ENCODE assay signal across 1 cellular context in genomic region chr11:44579172-44579804, GRCh38.
TF ChIP-seq lines count a peak whose summit lies in the region.

No MANE protein-coding gene starts in this region.

TF ChIP-seq in SK-N-SH, 30 proteins besides CTCF, POLR2A, EP300 and RAD21 (continued from another document):
- TF ChIP-seq REST (IDR thresholded peaks at IDR 0.05; ENCODE audit: low read depth, low read length) (no peak), USF2 (IDR thresholded peaks at IDR 0.05; ENCODE audit: borderline replicate concordance, low read depth, low read length) (no peak)
